ENCODE assay signal across 23 cellular contexts in genomic region chr12:48693572-48693971, GRCh38.
"Had no signal": no experiment of that assay in that cellular context is flagged by ENCODE, and none has a peak within 500 bp of the region (broad histone marks: within the 10 kb centered on the region; RNA-seq: fewer than 3 reads in every experiment).

No MANE protein-coding gene starts in this region.

- H3K27me3 Mint-ChIP-seq: activated CD4-positive, alpha-beta T cell treated with anti-CD3 and anti-CD28 coated beads for 36 hours; activated CD8-positive, alpha-beta memory T cell treated with anti-CD3 and anti-CD28 coated beads, Interleukin-2, amount 10 ng/mL, durations not matched to agents 7 days and 5 days; central memory CD8-positive, alpha-beta T cell; dendritic cell treated with granulocyte-macrophage colony-stimulating factor and Interleukin-4, amounts not matched to agents 40 ng/mL and 50 ng/mL, for 4 days; stimulated activated memory B cell treated with anti-CD40 and anti-IgM and Interleukin-4, amounts not matched to agents 10 μg/mL and 1 μg/mL and 100 μg/mL, for 72 hours; stimulated activated naive CD8-positive, alpha-beta T cell treated with anti-CD3 and anti-CD28 coated beads, Interleukin-15, amount 100 ng/mL, for 72 hours; type B pancreatic cell had no signal

- H3K27ac ChIP-seq: esophagus squamous epithelium, left lung, right lobe of liver, uterus had no signal

- H3K4me3 ChIP-seq: esophagus squamous epithelium, left lung, lung, right lobe of liver, uterus had no signal

- H3K4me1 Mint-ChIP-seq: endodermal cell; stimulated activated memory B cell treated with anti-CD40 and anti-IgM and Interleukin-4, amounts not matched to agents 10 μg/mL and 1 μg/mL and 100 μg/mL, for 72 hours had no signal

- H3K27me3 ChIP-seq: esophagus squamous epithelium, left lung, right lobe of liver, uterus had no signal

- H3K4me1 ChIP-seq: esophagus squamous epithelium, right lobe of liver had no signal

- H3K9me3 Mint-ChIP-seq: central memory CD8-positive, alpha-beta T cell; dendritic cell treated with granulocyte-macrophage colony-stimulating factor and Interleukin-4, amounts not matched to agents 40 ng/mL and 50 ng/mL, for 4 days; endodermal cell; nephron; stimulated activated memory B cell treated with anti-CD40 and anti-IgM and Interleukin-4, amounts not matched to agents 10 μg/mL and 1 μg/mL and 100 μg/mL, for 72 hours; stimulated activated naive CD8-positive, alpha-beta T cell treated with anti-CD3 and anti-CD28 coated beads, Interleukin-15, amount 100 ng/mL, for 72 hours; type B pancreatic cell had no signal

- H3K4me3 Mint-ChIP-seq: activated CD4-positive, alpha-beta T cell treated with anti-CD3 and anti-CD28 coated beads for 36 hours; activated CD8-positive, alpha-beta memory T cell treated with anti-CD3 and anti-CD28 coated beads, Interleukin-2, amount 10 ng/mL, durations not matched to agents 7 days and 5 days; activated CD8-positive, alpha-beta T cell treated with anti-CD3 and anti-CD28 coated beads, Interleukin-2, amount 10 ng/mL, durations not matched to agents 7 days and 5 days; central memory CD8-positive, alpha-beta T cell; dendritic cell treated with granulocyte-macrophage colony-stimulating factor and Interleukin-4, amounts not matched to agents 40 ng/mL and 50 ng/mL, for 4 days; endodermal cell; nephron; stimulated activated memory B cell treated with anti-CD40 and anti-IgM and Interleukin-4, amounts not matched to agents 10 μg/mL and 1 μg/mL and 100 μg/mL, for 72 hours; stimulated activated naive CD8-positive, alpha-beta T cell treated with anti-CD3 and anti-CD28 coated beads, Interleukin-15, amount 100 ng/mL, for 72 hours; type B pancreatic cell had no signal

- DNase-seq: activated CD4-positive, alpha-beta T cell treated with anti-CD3 and anti-CD28 coated beads for 36 hours; activated CD4-positive, CD25-positive, alpha-beta regulatory T cell; activated CD8-positive, alpha-beta memory T cell treated with anti-CD3 and anti-CD28 coated beads, Interleukin-2, amount 10 ng/mL, durations not matched to agents 7 days and 5 days; activated CD8-positive, alpha-beta T cell treated with anti-CD3 and anti-CD28 coated beads, Interleukin-2, amount 10 ng/mL, durations not matched to agents 7 days and 5 days; activated gamma-delta T cell treated with Interleukin-2 at 50 U/mL for 16 hours; activated naive CD4-positive, alpha-beta T cell treated with anti-CD3 and anti-CD28 coated beads, Interleukin-2, amount 50 U/mL, for 16 hours; anterior cingulate cortex; endodermal cell; esophagus squamous epithelium; foreskin melanocyte; left lung; right lobe of liver; stimulated activated CD4-positive, alpha-beta T cell treated with anti-CD3 and anti-CD28 coated beads, Interleukin-2, amount 100 ng/mL, for 48 hours; stimulated activated naive CD8-positive, alpha-beta T cell treated with anti-CD3 and anti-CD28 coated beads, Interleukin-15, amount 100 ng/mL, for 72 hours; substantia nigra; T-helper 9 cell; uterus had no signal

- H3K36me3 ChIP-seq: uterus had no signal

- H3K9me3 ChIP-seq: esophagus squamous epithelium, left lung, right lobe of liver, uterus had no signal

- ATAC-seq: activated CD4-positive, alpha-beta T cell treated with anti-CD3 and anti-CD28 coated beads for 36 hours; activated CD8-positive, alpha-beta memory T cell treated with anti-CD3 and anti-CD28 coated beads, Interleukin-2, amount 10 ng/mL, durations not matched to agents 7 days and 5 days; activated CD8-positive, alpha-beta T cell treated with anti-CD3 and anti-CD28 coated beads, Interleukin-2, amount 10 ng/mL, durations not matched to agents 7 days and 5 days; left lung; right lobe of liver; stimulated activated memory B cell treated with anti-CD40 and anti-IgM and Interleukin-4, amounts not matched to agents 10 μg/mL and 1 μg/mL and 100 μg/mL, for 72 hours; stimulated activated naive CD8-positive, alpha-beta T cell treated with anti-CD3 and anti-CD28 coated beads, Interleukin-15, amount 100 ng/mL, for 72 hours had no signal

- H3K27ac Mint-ChIP-seq: activated CD4-positive, alpha-beta T cell treated with anti-CD3 and anti-CD28 coated beads for 36 hours; activated CD8-positive, alpha-beta memory T cell treated with anti-CD3 and anti-CD28 coated beads, Interleukin-2, amount 10 ng/mL, durations not matched to agents 7 days and 5 days; activated CD8-positive, alpha-beta T cell treated with anti-CD3 and anti-CD28 coated beads, Interleukin-2, amount 10 ng/mL, durations not matched to agents 7 days and 5 days; dendritic cell treated with granulocyte-macrophage colony-stimulating factor and Interleukin-4, amounts not matched to agents 40 ng/mL and 50 ng/mL, for 4 days; stimulated activated memory B cell treated with anti-CD40 and anti-IgM and Interleukin-4, amounts not matched to agents 10 μg/mL and 1 μg/mL and 100 μg/mL, for 72 hours; type B pancreatic cell had no signal
